17 cellular contexts compared by ENCODE assay signal in genomic region chr12:64192644-64193043, GRCh38.
DNase-seq lines count a peak whose midpoint lies in the region; ATAC-seq lines count a peak whose summit lies in the region.
"Had no signal": no experiment of that assay in that cellular context is flagged by ENCODE, and none has a peak within 500 bp of the region (broad histone marks: within the 10 kb centered on the region; RNA-seq: fewer than 3 reads in every experiment).

No MANE protein-coding gene starts in this region.

- DNase-seq in germinal center (ENCODE audit: low spot score) = no peak
- DNase-seq in NCI-H2196 treated with DMSO at 0.1 percent for 48 hours (lab: John Stamatoyannopoulos, UW; ENCODE audit: unreplicated experiment) = no peak
- no peak for DNase-seq in SW480 (ENCODE audit: low spot score)
- DNase-seq: activated CD4-positive, alpha-beta T cell treated with anti-CD3 and anti-CD28 coated beads, Interleukin-2, amount 10 ng/mL, durations not matched to agents 7 days and 5 days; activated effector memory CD4-positive, alpha-beta T cell treated with anti-CD3 and anti-CD28 coated beads, Interleukin-2, amount 50 U/mL, for 16 hours; HFFc6; NCI-H1092; NCI-H510A treated with DMSO at 0.1 percent for 48 hours; occipital lobe; small intestine; substantia nigra; T-helper 17 cell had no signal

- ATAC-seq in GM18861 (IDR thresholded peaks at IDR 0.05; ENCODE audit: unreplicated experiment) (peak; percentile 29), GM21360 (IDR thresholded peaks at IDR 0.05; ENCODE audit: unreplicated experiment) (peak; percentile 27), HG02885 (IDR thresholded peaks at IDR 0.05; ENCODE audit: poor library complexity, unreplicated experiment) (peak; percentile 47), HG03575 (IDR thresholded peaks at IDR 0.05; ENCODE audit: extremely low read depth, insufficient number of reproducible peaks, low FRiP score, unreplicated experiment) (peak; percentile 8)
- ATAC-seq in activated CD4-positive, CD25-positive, alpha-beta regulatory T cell treated with anti-CD3 and anti-CD28 coated beads, Interleukin-2, amount 50 U/mL, for 24 hours = no peak
- ATAC-seq: T-helper 17 cell had no signal

Comparison
In these comparisons a context has a peak if more than half of its experiments do, and no peak if none do; other contexts are left out.
1. ATAC-seq: peak in GM18861 (single experiment), GM21360 (single experiment), HG02885 (single experiment) and HG03575 (single experiment); none in activated CD4-positive, CD25-positive, alpha-beta regulatory T cell treated with anti-CD3 and anti-CD28 coated beads, Interleukin-2, amount 50 U/mL, for 24 hours (0 of 2).